ENCODE assay signal across 8 cellular contexts in genomic region chr1:109876617-109877319, GRCh38. TPM values are rescaled to one million over a fixed set of nuclear protein-coding genes. Genes with fewer than 3 reads are reported as not detected.
DNase-seq lines count a peak whose midpoint lies in the region; ATAC-seq and TF ChIP-seq lines count a peak whose summit lies in the region.

No MANE protein-coding gene starts in this region.

- H3K23ac ChIP-seq in IMR-90 (ENCODE audit: low read depth, low read length) (peak overlapping the region; percentile 29), mesendoderm (ENCODE audit: low read length) (no peak overlapping the region)

- H3K36me3 ChIP-seq in IMR-90 (ENCODE audit: control insufficient read depth, insufficient read depth, low read length) (no peaks in the 10 kb centered on the region), ectodermal cell (ENCODE audit: control insufficient read depth, insufficient read depth, low read length) (no peaks in the 10 kb centered on the region), mesendoderm (ENCODE audit: control insufficient read depth, insufficient read depth, low read length) (no peaks in the 10 kb centered on the region), tibial nerve (no peaks in the 10 kb centered on the region)

- peak overlapping the region; percentile 93 for H2AK9ac ChIP-seq in IMR-90 (replicated peaks; ENCODE audit: low read depth, low read length, poor library complexity)

- peak overlapping the region; percentile 92 for H3K18ac ChIP-seq in IMR-90 (ENCODE audit: low read depth, low read length)
- H3K18ac ChIP-seq in mesendoderm (ENCODE audit: low read length), result peak overlapping the region; percentile 91

- 50% methylated on average over 1 of the region's 4 CpGs; no CpG with 5 or more reads in 1 of the 2 experiments for WGBS in IMR-90 (ENCODE audit: extremely low coverage in 2 of 2, insufficient read length in 1 of 2), 2 experiments
- WGBS in ectodermal cell, 2 experiments, result 52% methylated on average over 4 of the region's 4 CpGs
- no CpG with 5 or more reads among the region's 4 CpGs for WGBS in mesendoderm (ENCODE audit: extremely low coverage, insufficient coverage, low lambda C conversion rate)
- 59 to 65% methylated on average over 4 of the region's 4 CpGs for WGBS in tibial nerve, 2 donors

- H4K91ac ChIP-seq in IMR-90 (ENCODE audit: insufficient read depth, low read depth, low read length), result peak overlapping the region; percentile 91

- H2AK5ac ChIP-seq in IMR-90 (ENCODE audit: low read depth, low read length) (peak overlapping the region; percentile 18), mesendoderm (ENCODE audit: low read length) (no peak overlapping the region)

- no peaks in the 10 kb centered on the region for H3K9me3 ChIP-seq in IMR-90 (ENCODE audit: control insufficient read depth, insufficient read depth, low read length)
- no peaks in the 10 kb centered on the region for H3K9me3 ChIP-seq in ectodermal cell (ENCODE audit: control insufficient read depth, low read length)
- no peaks in the 10 kb centered on the region for H3K9me3 ChIP-seq in tibial nerve

- in situ Hi-C loops in IMR-90 (cut with MboI; ENCODE audit: low sequenced_read_pairs), result no loop called here

- DNase-seq in IMR-90 (peak; percentile 38), mesendoderm (peak; percentile 92), tibial nerve (ENCODE audit: low spot score in 2 of 2) (no peak), SHP77 (lab: John Stamatoyannopoulos, UW) (no peak), NCI-H1694 treated with DMSO at 0.1 percent for 48 hours (lab: John Stamatoyannopoulos, UW) (no peak), MV-4-11 (lab: John Stamatoyannopoulos, UW) (no peak)

- H3K4me1 ChIP-seq in IMR-90 (ENCODE audit: control insufficient read depth, insufficient read depth, low read length) (peaks cover 32% of the 10 kb centered on the region), ectodermal cell (ENCODE audit: control insufficient read depth, insufficient read depth, low read length) (peaks cover 55% of the 10 kb centered on the region), mesendoderm (ENCODE audit: control insufficient read depth, low read depth, low read length) (peaks cover 19% of the 10 kb centered on the region), tibial nerve (peaks cover 0 to 88% (median 23%) of the 10 kb centered on the region in 4 donors)

- TF ChIP-seq EP300 in tibial nerve (IDR thresholded peaks at IDR 0.05), result no peak

- no peaks in the 10 kb centered on the region for H3K79me1 ChIP-seq in IMR-90 (ENCODE audit: low read depth in 1 of 2, low read length in 2 of 2)
- no peaks in the 10 kb centered on the region for H3K79me1 ChIP-seq in mesendoderm (ENCODE audit: low read length)

- H3K9me1 ChIP-seq in IMR-90 (ENCODE audit: insufficient read depth, low read length), result peaks cover 22% of the 10 kb centered on the region

- H3K9ac ChIP-seq in IMR-90 (ENCODE audit: low read depth, low read length) (peak overlapping the region; percentile 50), mesendoderm (ENCODE audit: low read length) (peak overlapping the region; percentile 6)

- no peaks in the 10 kb centered on the region for H3K79me2 ChIP-seq in mesendoderm (ENCODE audit: control insufficient read depth, insufficient read depth, low read length)

- H3K27ac ChIP-seq in IMR-90 (ENCODE audit: insufficient read depth, low read length) (peak overlapping the region; percentile 94), ectodermal cell (ENCODE audit: insufficient read depth, low read depth, low read length, poor library complexity, severe bottlenecking) (peak overlapping the region; percentile 85), mesendoderm (ENCODE audit: low read depth, low read length) (peak overlapping the region; percentile 94), tibial nerve (peak overlapping the region; percentile 61 to 96 (median 81))

- H3K27me3 ChIP-seq in IMR-90 (ENCODE audit: control insufficient read depth, insufficient read depth, low read length) (no peaks in the 10 kb centered on the region), ectodermal cell (ENCODE audit: control insufficient read depth, insufficient read depth, low read length, poor library complexity, severe bottlenecking) (no peaks in the 10 kb centered on the region), mesendoderm (ENCODE audit: insufficient read depth, low read length, poor library complexity) (no peaks in the 10 kb centered on the region), tibial nerve (no peaks in the 10 kb centered on the region)

- peak overlapping the region; percentile 88 for H2AFZ ChIP-seq in IMR-90 (replicated peaks; ENCODE audit: low read length, poor library complexity)

- CTCF ChIA-PET in IMR-90 (lab: Yijun Ruan, JAX), result interaction anchor here (0.5 to 0.9 kb wide), 4 partner anchors 10 to 263 kb away, joined by 3 to 4 read pairs (median 3); partner anchors contain the start of gene AHCYL1

- TF ChIP-seq CTCF in IMR-90 (conservative IDR thresholded peaks at IDR 0.05; ENCODE audit: low read depth, low read length) (no peak), tibial nerve (IDR thresholded peaks at IDR 0.05) (no peak)

- ATAC-seq in IMR-90 (ENCODE audit: low read depth) (peak; percentile 25), GM18520 (IDR thresholded peaks at IDR 0.05; ENCODE audit: unreplicated experiment) (no peak)

- POLR2A ChIA-PET in IMR-90 (lab: Charles Lee; ENCODE audit: unreplicated experiment), result no interaction called here

- dilution Hi-C loops in IMR-90 (cut with HindIII; ENCODE audit: low sequenced_read_pairs, unreplicated experiment), result no loop called here

- H4K8ac ChIP-seq in IMR-90 (ENCODE audit: low read depth in 2 of 2, low read length in 2 of 2) (peak overlapping the region; percentile 88 to 97), mesendoderm (ENCODE audit: low read depth, low read length) (peak overlapping the region; percentile 77)

- TF ChIP-seq POLR2A in IMR-90 (IDR thresholded peaks at IDR 0.05; ENCODE audit: low read depth, low read length), result no peak
- no peak for TF ChIP-seq POLR2A in tibial nerve (IDR thresholded peaks at IDR 0.05)

- H3K4ac ChIP-seq in IMR-90 (ENCODE audit: low read depth, low read length), result peak overlapping the region; percentile 92
- H3K4ac ChIP-seq in mesendoderm (ENCODE audit: low read depth, low read length), result peak overlapping the region; percentile 38

- H2BK15ac ChIP-seq in IMR-90 (ENCODE audit: low read depth, low read length) (peak overlapping the region; percentile 85; the same call in 2 of the 3 replicates), mesendoderm (replicated peaks; ENCODE audit: low read depth) (no peak overlapping the region)

- no peak overlapping the region for H3K4me3 ChIP-seq in IMR-90 (ENCODE audit: insufficient read depth, low read depth, low read length)
- no peak overlapping the region for H3K4me3 ChIP-seq in ectodermal cell (ENCODE audit: insufficient read depth, low read depth, low read length)
- H3K4me3 ChIP-seq in mesendoderm (ENCODE audit: low read length), result no peak overlapping the region
- peak overlapping the region in 2 of 4 donors; percentile 12 to 14 for H3K4me3 ChIP-seq in tibial nerve

- H3K56ac ChIP-seq in IMR-90 (ENCODE audit: extremely low read depth, insufficient read depth, low read length), result peak overlapping the region; percentile 86
- peak overlapping the region; percentile 61 for H3K56ac ChIP-seq in mesendoderm (ENCODE audit: low read length)

- H2BK120ac ChIP-seq in IMR-90 (ENCODE audit: low read depth, low read length) (peak overlapping the region; percentile 98), mesendoderm (ENCODE audit: low read depth, low read length) (peak overlapping the region; percentile 68)

- BruUV-seq in IMR-90 (replicated peaks; lab: Mats Ljungman, UMichigan), result no TSS peak

- H2BK20ac ChIP-seq in IMR-90 (ENCODE audit: low read depth, low read length), result peak overlapping the region; percentile 93

- H3K4me2 ChIP-seq in IMR-90 (ENCODE audit: low read depth, low read length) (peak overlapping the region; percentile 45; the same call in 1 of the 2 replicates), mesendoderm (ENCODE audit: low read length) (no peak overlapping the region)

- intact Hi-C loops in IMR-90 (cut with micrococcal nuclease), result loop anchor here (1.0 to 5.0 kb wide), 3 partner anchors 34 to 94 kb away; partner anchors contain the start of gene CSF1

- H4K5ac ChIP-seq in IMR-90 (ENCODE audit: low read depth, low read length) (peak overlapping the region; percentile 76), mesendoderm (ENCODE audit: low read length) (no peak overlapping the region)

- peak overlapping the region; percentile 78 for H3K14ac ChIP-seq in IMR-90 (replicated peaks; ENCODE audit: low read depth, low read length)

- no peak for TF ChIP-seq RAD21 in IMR-90 (IDR thresholded peaks at IDR 0.05; ENCODE audit: low read length)

- no peaks in the 10 kb centered on the region for H4K20me1 ChIP-seq in IMR-90 (ENCODE audit: insufficient read depth, low read length)

- H2BK5ac ChIP-seq in IMR-90 (ENCODE audit: low read depth, low read length, poor library complexity, severe bottlenecking) (peak overlapping the region; percentile 91), mesendoderm (ENCODE audit: low read length) (peak overlapping the region; percentile 12)

TF ChIP-seq in IMR-90, 13 proteins besides CTCF, POLR2A, EP300 and RAD21 (continues in another document):
- TF ChIP-seq CHD1 (IDR thresholded peaks at IDR 0.05; ENCODE audit: low read depth, low read length) (no peak), FOS (IDR thresholded peaks at IDR 0.05; ENCODE audit: low read depth, low read length) (no peak), USF2 (IDR thresholded peaks at IDR 0.05; ENCODE audit: low read depth, low read length) (no peak), MXI1 (IDR thresholded peaks at IDR 0.05; ENCODE audit: borderline replicate concordance, low read depth, low read length) (no peak), RFX5 (IDR thresholded peaks at IDR 0.05; ENCODE audit: low read depth, low read length) (no peak)

RNA-seq across cellular contexts. Expression of gene CSF1, which starts 33.9 kb away (rescaled TPM):
- 9.4 and 14.3 TPM in 2 replicates for total RNA-seq in IMR-90 (2012; rRNA removed)
- 22.0 and 25.6 TPM in 2 replicates for polyA plus RNA-seq in IMR-90 (2012; rRNA removed)
- 19.2 and 30.9 TPM in 2 replicates for polyA plus RNA-seq in IMR-90 (2012; cell fraction: cytosol; rRNA removed)
- polyA plus RNA-seq in IMR-90 (2012; cell fraction: nucleus; rRNA removed; ENCODE audit: low replicate concordance), result 26.9 and 32.7 TPM in 2 replicates
- 7.3 TPM for polyA plus RNA-seq in ectodermal cell (2013, experiment 1 of 4)
- 8.7 TPM for polyA plus RNA-seq in ectodermal cell (2013, experiment 2 of 4)
- 6.9 TPM for polyA plus RNA-seq in ectodermal cell (2013, experiment 3 of 4)
- 7.6 TPM for polyA plus RNA-seq in ectodermal cell (2013, experiment 4 of 4)
- polyA plus RNA-seq in mesendoderm (2013, experiment 1 of 2), result 2.3 TPM
- 2.0 TPM for polyA plus RNA-seq in mesendoderm (2013, experiment 2 of 2)
- total RNA-seq in tibial nerve, result 100 to 1,000 TPM in 2 of 4 donors, 10 to 100 TPM in 2; 66.8 to 124 (median 90.8) TPM

Comparison
In these comparisons a context has a peak if more than half of its experiments do, and no peak if none do; other contexts are left out.
1. DNase-seq: peak in IMR-90 (single experiment) and mesendoderm (single experiment); none in tibial nerve (0 of 2), SHP77 (0 of 2), NCI-H1694 treated with DMSO at 0.1 percent for 48 hours (single experiment) and MV-4-11 (single experiment).
2. Peak in every context shown above with its lines, with median percentiles within 50 percentile points of each other: H3K27ac ChIP-seq.